8 cellular contexts compared by ENCODE assay signal in the genomic region with DNA sequence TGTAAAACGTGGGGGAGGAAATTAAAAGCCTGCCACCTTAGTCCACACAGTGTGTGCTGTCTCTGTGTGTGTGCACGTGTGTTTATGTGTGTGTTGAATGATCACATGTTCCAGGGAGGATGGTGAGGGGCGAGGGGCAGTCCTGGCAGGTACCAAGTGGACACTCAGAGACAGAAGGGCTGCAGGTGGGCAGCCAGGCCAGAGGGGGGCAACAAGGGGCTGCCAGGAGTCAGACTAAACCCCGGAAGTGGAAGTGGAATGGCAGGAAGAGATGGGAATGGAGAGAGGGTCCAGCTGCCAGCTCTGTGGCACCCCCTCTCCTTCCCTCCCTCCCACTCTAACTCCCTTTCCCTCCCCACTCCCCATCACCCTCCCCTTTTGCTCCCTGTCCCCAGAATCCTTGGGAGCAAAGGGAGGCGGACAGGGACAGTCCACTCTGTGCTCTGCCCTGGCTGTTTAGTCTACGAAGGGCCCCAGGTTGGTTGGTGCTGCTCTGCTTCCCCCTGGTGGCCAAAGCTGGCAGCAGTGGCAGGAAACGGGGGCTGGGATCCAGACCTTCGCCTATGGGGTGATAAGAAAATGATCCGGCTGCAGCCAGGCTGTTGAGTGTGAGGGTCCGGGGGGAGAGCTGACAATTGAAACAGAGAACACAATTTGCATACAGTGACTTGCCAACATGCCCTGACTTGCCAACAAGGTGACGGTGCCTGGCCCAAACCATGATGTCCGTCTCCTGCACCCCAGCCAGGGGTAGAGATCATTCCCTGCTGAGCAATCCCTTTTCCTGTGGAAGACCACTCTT. TPM values are rescaled to one million over a fixed set of nuclear protein-coding genes. Genes with fewer than 3 reads are reported as not detected.
DNase-seq lines count a peak whose midpoint lies in the region; ATAC-seq, FAIRE-seq and TF ChIP-seq lines count a peak whose summit lies in the region.

No MANE protein-coding gene starts in this region.

- H3K23ac ChIP-seq in IMR-90 (ENCODE audit: low read depth, low read length) = no peak overlapping the region

- TF ChIP-seq POLR2A in A549 (IDR thresholded peaks at IDR 0.05; ENCODE audit: low read length) = no peak
- TF ChIP-seq POLR2A in IMR-90 (IDR thresholded peaks at IDR 0.05; ENCODE audit: low read depth, low read length) = peak; percentile 47; the same call in 1 of the 2 replicates

- peak overlapping the region; percentile 87 for H2BK20ac ChIP-seq in IMR-90 (ENCODE audit: low read depth, low read length)

- no TSS peak for BruUV-seq in IMR-90 (replicated peaks; lab: Mats Ljungman, UMichigan)

- H3K36me3 ChIP-seq in IMR-90 (ENCODE audit: control insufficient read depth, insufficient read depth, low read length) (no peaks in the 10 kb centered on the region), neuron (ENCODE audit: insufficient read depth, low read length) (no peaks in the 10 kb centered on the region)

- no peaks in the 10 kb centered on the region for H3K79me1 ChIP-seq in IMR-90 (ENCODE audit: low read depth in 1 of 2, low read length in 2 of 2)

- peak overlapping the region; percentile 94 for H2AK5ac ChIP-seq in IMR-90 (ENCODE audit: low read depth, low read length)

- peak; percentile 92 to 93 for TF ChIP-seq RAD21 in A549 (conservative IDR thresholded peaks at IDR 0.05 in 1 of 2, IDR thresholded peaks at IDR 0.05 in 1 of 2)
- peak; percentile 91 for TF ChIP-seq RAD21 in IMR-90 (IDR thresholded peaks at IDR 0.05; ENCODE audit: low read length)

- peak overlapping the region; percentile 87 for H2AFZ ChIP-seq in IMR-90 (replicated peaks; ENCODE audit: low read length, poor library complexity)
- H2AFZ ChIP-seq in neuron (ENCODE audit: low read depth, low read length) = peak overlapping the region; percentile 72

- dilution Hi-C loops in IMR-90 (cut with HindIII; ENCODE audit: low sequenced_read_pairs, unreplicated experiment) = no loop called here

- H3K9me3 ChIP-seq in A549 (no peaks in the 10 kb centered on the region), IMR-90 (ENCODE audit: control insufficient read depth, insufficient read depth, low read length) (no peaks in the 10 kb centered on the region), neuron (ENCODE audit: low read length) (no peaks in the 10 kb centered on the region)

- in situ Hi-C loops in IMR-90 (cut with MboI; ENCODE audit: low sequenced_read_pairs) = loop anchor here (5.0 kb wide), 1 partner anchor 415 kb away; no protein-coding TSS in a partner anchor

- H4K20me1 ChIP-seq in IMR-90 (ENCODE audit: insufficient read depth, low read length) = no peaks in the 10 kb centered on the region

- H3K18ac ChIP-seq in IMR-90 (ENCODE audit: low read depth, low read length) = peak overlapping the region; percentile 39

- peak overlapping the region; percentile 89 for H4K91ac ChIP-seq in IMR-90 (ENCODE audit: insufficient read depth, low read depth, low read length)

- H3K27ac ChIP-seq in A549 (peak overlapping the region; percentile 69 to 92), IMR-90 (ENCODE audit: insufficient read depth, low read length) (peak overlapping the region; percentile 17; the same call in 1 of the 2 replicates), foreskin keratinocyte (no peak overlapping the region)

- no peaks in the 10 kb centered on the region for H3K4me1 Mint-ChIP-seq in activated T-helper 17 cell treated with anti-CD3 and anti-CD28 coated beads, Interleukin-2, amount 50 U/mL, for 72 hours
- H3K4me1 Mint-ChIP-seq in stimulated activated naive CD8-positive, alpha-beta T cell treated with anti-CD3 and anti-CD28 coated beads, Interleukin-15, amount 100 ng/mL, for 72 hours = peaks cover 19% of the 10 kb centered on the region

- peak overlapping the region; percentile 84 for H3K14ac ChIP-seq in IMR-90 (replicated peaks; ENCODE audit: low read depth, low read length)

- H3K4me3 ChIP-seq in A549 (no peak overlapping the region), IMR-90 (ENCODE audit: insufficient read depth, low read depth, low read length) (no peak overlapping the region), neuron (ENCODE audit: low read length) (peak overlapping the region; percentile 50)

- TF ChIP-seq EP300 in A549 (IDR thresholded peaks at IDR 0.05) = no peak

- peak overlapping the region; percentile 57; the same call in 2 of the 3 replicates for H2BK15ac ChIP-seq in IMR-90 (ENCODE audit: low read depth, low read length)

- no peak for FAIRE-seq in A549 (lab: Jason Lieb, UNC)
- peak; percentile 69 for FAIRE-seq in GM18507 (lab: Jason Lieb, UNC)
- no peak for FAIRE-seq in RCC 7860 (lab: Jason Lieb, UNC)

- peak; percentile 86 to 93 for ATAC-seq in A549
- ATAC-seq in IMR-90 (ENCODE audit: low read depth) = peak; percentile 96
- ATAC-seq in activated T-helper 17 cell treated with anti-CD3 and anti-CD28 coated beads, Interleukin-2, amount 50 U/mL, for 72 hours (replicated peaks) = peak; percentile 88
- ATAC-seq in foreskin keratinocyte = peak; percentile 70
- peak; percentile 88 for ATAC-seq in stimulated activated naive CD8-positive, alpha-beta T cell treated with anti-CD3 and anti-CD28 coated beads, Interleukin-15, amount 100 ng/mL, for 72 hours

- H4K8ac ChIP-seq in IMR-90 (ENCODE audit: low read depth in 2 of 2, low read length in 2 of 2) = peak overlapping the region; percentile 95 to 97

- H3K56ac ChIP-seq in IMR-90 (ENCODE audit: extremely low read depth, insufficient read depth, low read length) = 0 out of 2 replicates have a peak overlapping the region, but pooled peaks have one; percentile 11

- H3K9ac ChIP-seq in IMR-90 (ENCODE audit: low read depth, low read length) = peak overlapping the region; percentile 20

- peak overlapping the region; percentile 23 for H2BK5ac ChIP-seq in IMR-90 (ENCODE audit: low read depth, low read length, poor library complexity, severe bottlenecking)

- CTCF ChIA-PET in A549 (lab: Yijun Ruan, JAX) (interaction anchor here (0.5 to 9.2 kb wide), 43 partner anchors 9 to 634 kb away, joined by 3 to 122 read pairs (median 5); partner anchors contain the start of gene P2RY6), IMR-90 (lab: Yijun Ruan, JAX) (interaction anchor here (0.6 to 2.5 kb wide), 7 partner anchors 9 to 410 kb away, joined by 3 to 10 read pairs (median 3); no protein-coding TSS in a partner anchor)

- peak overlapping the region; percentile 65 for H4K5ac ChIP-seq in IMR-90 (ENCODE audit: low read depth, low read length)

- H3K4me3 Mint-ChIP-seq in activated T-helper 17 cell treated with anti-CD3 and anti-CD28 coated beads, Interleukin-2, amount 50 U/mL, for 72 hours = peak overlapping the region; percentile 26
- peak overlapping the region; percentile 30 to 69 for H3K4me3 Mint-ChIP-seq in stimulated activated naive CD8-positive, alpha-beta T cell treated with anti-CD3 and anti-CD28 coated beads, Interleukin-15, amount 100 ng/mL, for 72 hours

- peak; percentile 76 to 90 for DNase-seq in A549 (ENCODE audit: low read depth in 1 of 2, low spot score in 1 of 2)
- peak; percentile 72 for DNase-seq in GM18507 (ENCODE audit: extremely low spot score, insufficient read length, low read depth)
- DNase-seq in IMR-90 = peak; percentile 60
- peak; percentile 48 for DNase-seq in RCC 7860 (ENCODE audit: low spot score)
- DNase-seq in foreskin keratinocyte = peak; percentile 30 to 50
- DNase-seq in stimulated activated naive CD8-positive, alpha-beta T cell treated with anti-CD3 and anti-CD28 coated beads, Interleukin-15, amount 100 ng/mL, for 72 hours = peak; percentile 73 to 80

- no peaks in the 10 kb centered on the region for H3K9me3 Mint-ChIP-seq in activated T-helper 17 cell treated with anti-CD3 and anti-CD28 coated beads, Interleukin-2, amount 50 U/mL, for 72 hours
- H3K9me3 Mint-ChIP-seq in stimulated activated naive CD8-positive, alpha-beta T cell treated with anti-CD3 and anti-CD28 coated beads, Interleukin-15, amount 100 ng/mL, for 72 hours = no peaks in the 10 kb centered on the region

- peak overlapping the region; percentile 33 for H3K27ac Mint-ChIP-seq in activated T-helper 17 cell treated with anti-CD3 and anti-CD28 coated beads, Interleukin-2, amount 50 U/mL, for 72 hours
- H3K27ac Mint-ChIP-seq in stimulated activated naive CD8-positive, alpha-beta T cell treated with anti-CD3 and anti-CD28 coated beads, Interleukin-15, amount 100 ng/mL, for 72 hours = peak overlapping the region; percentile 75 to 85

- peak overlapping the region; percentile 52 for H3K4me2 ChIP-seq in A549
- H3K4me2 ChIP-seq in IMR-90 (ENCODE audit: low read depth, low read length) = no peak overlapping the region; the same call in 1 of the 2 replicates

- H3K9me1 ChIP-seq in IMR-90 (ENCODE audit: insufficient read depth, low read length) = peaks cover 14% of the 10 kb centered on the region

- H3K4ac ChIP-seq in IMR-90 (ENCODE audit: low read depth, low read length) = peak overlapping the region; percentile 88

- peak overlapping the region; percentile 66 for H2AK9ac ChIP-seq in IMR-90 (replicated peaks; ENCODE audit: low read depth, low read length, poor library complexity)

- POLR2A ChIA-PET in A549 (lab: Yijun Ruan, JAX) (interaction anchor here (1.0 to 1.3 kb wide), 3 partner anchors 47 to 100 kb away, joined by 3 to 4 read pairs (median 4); no protein-coding TSS in a partner anchor), IMR-90 (lab: Charles Lee; ENCODE audit: unreplicated experiment) (no interaction called here)

- H3K4me1 ChIP-seq in A549 (peaks cover 22% of the 10 kb centered on the region; the same call in 2 of the 3 replicates), IMR-90 (ENCODE audit: control insufficient read depth, insufficient read depth, low read length) (peaks cover 14% of the 10 kb centered on the region), foreskin keratinocyte (no peaks in the 10 kb centered on the region), neuron (ENCODE audit: insufficient read depth, low read length) (peaks cover 9% of the 10 kb centered on the region)

- no peaks in the 10 kb centered on the region for H3K27me3 Mint-ChIP-seq in activated T-helper 17 cell treated with anti-CD3 and anti-CD28 coated beads, Interleukin-2, amount 50 U/mL, for 72 hours
- peaks cover 9% of the 10 kb centered on the region for H3K27me3 Mint-ChIP-seq in stimulated activated naive CD8-positive, alpha-beta T cell treated with anti-CD3 and anti-CD28 coated beads, Interleukin-15, amount 100 ng/mL, for 72 hours

- H3K36me3 Mint-ChIP-seq in activated T-helper 17 cell treated with anti-CD3 and anti-CD28 coated beads, Interleukin-2, amount 50 U/mL, for 72 hours (ENCODE audit: low read depth) = no peaks in the 10 kb centered on the region

- H2BK120ac ChIP-seq in IMR-90 (ENCODE audit: low read depth, low read length) = peak overlapping the region; percentile 91

- TF ChIP-seq CTCF in A549 (IDR thresholded peaks at IDR 0.05) (peak; percentile 94), IMR-90 (conservative IDR thresholded peaks at IDR 0.05; ENCODE audit: low read depth, low read length) (peak; percentile 90), foreskin keratinocyte (conservative IDR thresholded peaks at IDR 0.05) (peak; percentile 94)

- intact Hi-C loops in IMR-90 (cut with micrococcal nuclease) = loop anchor here (1.0 kb wide), 2 partner anchors 47 to 57 kb away; no protein-coding TSS in a partner anchor

- WGBS in A549 (ENCODE audit: missing lambda C conversion rate) = 31% methylated on average over 12 of the region's 12 CpGs
- WGBS in IMR-90 (ENCODE audit: extremely low coverage in 2 of 2, insufficient read length in 1 of 2), 2 experiments = 14% methylated on average over 6 of the region's 12 CpGs; no CpG with 5 or more reads in 1 of the 2 experiments

- H3K27me3 ChIP-seq in IMR-90 (ENCODE audit: control insufficient read depth, insufficient read depth, low read length) (0 out of 2 replicates have a peak, but pooled peaks cover 3% of the 10 kb centered on the region), foreskin keratinocyte (no peaks in the 10 kb centered on the region), neuron (ENCODE audit: insufficient read depth, low read length) (no peaks in the 10 kb centered on the region)

RNA-seq across cellular contexts. Expression of gene P2RY2, which starts 24.4 kb away (rescaled TPM):
- polyA plus RNA-seq in A549 (2011; rRNA removed) (3.7 and 5.2 TPM in 2 replicates), A549 (2017; fragmentation: RNase III; extraction: RNeasy Plus Mini Kit Qiagen cat#74134 plus additional on column Dnase treatment) (6.1 to 6.4 TPM (median 6.4 TPM) in 3 replicates), IMR-90 (2012; rRNA removed) (0.06 TPM in 1 of 2 replicates, not detected in the other), foreskin keratinocyte (4.1 and 4.2 TPM in 2 replicates)
- polyA plus RNA-seq in A549 (2012; cell fraction: cytosol; rRNA removed) = 7.6 and 11.4 TPM in 2 replicates
- polyA plus RNA-seq in A549 (2012; cell fraction: nucleus; rRNA removed) = 10.3 and 15.5 TPM in 2 replicates
- polyA minus RNA-seq in A549 (2011; rRNA and poly(A)+ RNA removed) = 6.8 and 8.8 TPM in 2 replicates
- total RNA-seq in IMR-90 (2012; rRNA removed) (not detected in 2 replicates), foreskin keratinocyte (5.1 and 6.3 TPM in 2 replicates)
- polyA plus RNA-seq in IMR-90 (2012; cell fraction: cytosol; rRNA removed) = 0.02 TPM in 1 of 2 replicates, not detected in the other
- polyA plus RNA-seq in IMR-90 (2012; cell fraction: nucleus; rRNA removed; ENCODE audit: low replicate concordance) = 0.07 TPM in 1 of 2 replicates, not detected in the other
- not detected for total RNA-seq in activated T-helper 17 cell treated with anti-CD3 and anti-CD28 coated beads, Interleukin-2, amount 50 U/mL, for 72 hours

RNA-seq across cellular contexts. Expression of gene P2RY6, which starts 29.6 kb away (rescaled TPM):
- polyA plus RNA-seq in A549 (2011; rRNA removed) (6.8 and 8.4 TPM in 2 replicates), A549 (2017; fragmentation: RNase III; extraction: RNeasy Plus Mini Kit Qiagen cat#74134 plus additional on column Dnase treatment) (8.8 to 11.2 TPM (median 9.1 TPM) in 3 replicates), IMR-90 (2012; rRNA removed) (0.37 and 0.44 TPM in 2 replicates), foreskin keratinocyte (0.04 TPM in 1 of 2 replicates, not detected in the other)
- polyA plus RNA-seq in A549 (2012; cell fraction: cytosol; rRNA removed) = 37.8 and 59.4 TPM in 2 replicates
- polyA plus RNA-seq in A549 (2012; cell fraction: nucleus; rRNA removed) = 64.4 and 119 TPM in 2 replicates
- polyA minus RNA-seq in A549 (2011; rRNA and poly(A)+ RNA removed) = 7.6 and 11.6 TPM in 2 replicates
- total RNA-seq in IMR-90 (2012; rRNA removed) (under 0.01 TPM in 1 of 2 replicates, not detected in the other), foreskin keratinocyte (not detected in 2 replicates)
- polyA plus RNA-seq in IMR-90 (2012; cell fraction: cytosol; rRNA removed) = 0.67 TPM in 1 of 2 replicates, not detected in the other
- polyA plus RNA-seq in IMR-90 (2012; cell fraction: nucleus; rRNA removed; ENCODE audit: low replicate concordance) = 0.45 and 1.5 TPM in 2 replicates
- total RNA-seq in activated T-helper 17 cell treated with anti-CD3 and anti-CD28 coated beads, Interleukin-2, amount 50 U/mL, for 72 hours = not detected
